ENCODE assay signal across 22 cellular contexts in the genomic region with DNA sequence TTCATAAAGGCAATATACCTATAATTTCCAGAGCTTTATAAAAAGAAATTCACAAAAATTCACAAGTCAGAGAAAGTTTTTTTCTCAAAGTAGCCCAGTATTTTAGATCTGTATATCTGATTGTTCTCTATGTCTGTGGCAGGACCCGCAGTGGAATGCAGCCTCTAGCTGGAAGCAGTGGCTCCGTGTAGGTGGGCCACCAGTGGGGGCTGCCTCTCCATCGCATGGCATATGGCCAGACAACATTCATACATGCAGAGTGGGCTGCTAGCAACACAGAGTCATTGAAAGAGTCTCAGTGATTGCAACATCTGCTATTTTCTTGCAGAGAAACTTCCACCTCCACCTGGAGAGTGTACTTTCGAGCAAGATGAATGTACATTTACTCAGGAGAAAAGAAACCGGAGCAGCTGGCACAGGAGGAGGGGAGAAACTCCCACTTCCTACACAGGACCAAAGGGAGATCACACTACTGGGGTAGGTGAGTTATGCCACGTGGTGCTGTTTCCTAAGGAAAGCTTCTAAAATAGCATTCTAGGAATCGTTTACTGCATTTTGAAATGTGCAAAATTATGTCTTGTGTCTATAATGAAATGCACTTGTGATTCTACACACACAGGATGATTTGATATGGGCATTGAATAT.
A peak's percentile ranks its signal among the peaks of the same experiment; 100 is the strongest.
DNase-seq lines count a peak whose midpoint lies in the region; ATAC-seq and TF ChIP-seq lines count a peak whose summit lies in the region.
"Had no signal": no experiment of that assay in that cellular context is flagged by ENCODE, and none has a peak within 500 bp of the region (broad histone marks: within the 10 kb centered on the region; RNA-seq: fewer than 3 reads in every experiment).

No MANE protein-coding gene starts in this region.

- H3K9me3 Mint-ChIP-seq in mesothelial cell of epicardium (no peaks in the 10 kb centered on the region), type B pancreatic cell (no peaks in the 10 kb centered on the region)

- H3K27me3 Mint-ChIP-seq in mesothelial cell of epicardium (ENCODE audit: low read depth) (no peaks in the 10 kb centered on the region), type B pancreatic cell (no peaks in the 10 kb centered on the region)
- H3K27me3 Mint-ChIP-seq: T-helper 17 cell had no signal

- H3K4me3 Mint-ChIP-seq in mesothelial cell of epicardium, result no peak overlapping the region
- no peak overlapping the region for H3K4me3 Mint-ChIP-seq in type B pancreatic cell
- H3K4me3 Mint-ChIP-seq: CD4-positive, CD25-positive, alpha-beta regulatory T cell; T-helper 17 cell had no signal

- ATAC-seq in GM21786 (IDR thresholded peaks at IDR 0.05; ENCODE audit: unreplicated experiment), result no peak
- no peak for ATAC-seq in Right ventricle myocardium superior (ENCODE audit: poor library complexity)
- ATAC-seq: T-helper 17 cell had no signal

- peak overlapping the region; percentile 33 for H3K27ac Mint-ChIP-seq in mesothelial cell of epicardium
- peak overlapping the region; percentile 33 for H3K27ac Mint-ChIP-seq in type B pancreatic cell
- H3K27ac Mint-ChIP-seq: CD4-positive, CD25-positive, alpha-beta regulatory T cell; T-helper 17 cell had no signal

- TF ChIP-seq CTCF in mesothelial cell of epicardium (IDR thresholded peaks at IDR 0.05; ENCODE audit: unreplicated experiment) (no peak), type B pancreatic cell (conservative IDR thresholded peaks at IDR 0.05) (no peak)

- DNase-seq in NCI-H82 (lab: John Stamatoyannopoulos, UW) (peak; percentile 19), NCI-H82 treated with DMSO at 0.1 percent for 48 hours (lab: John Stamatoyannopoulos, UW; ENCODE audit: unreplicated experiment) (no peak), NCI-H69 (lab: John Stamatoyannopoulos, UW) (peak; percentile 71), mesothelial cell of epicardium (ENCODE audit: low spot score in 2 of 2, unreplicated experiment in 2 of 2) (peak in 1 of 2 experiments; percentile 48), type B pancreatic cell (ENCODE audit: extremely low spot score, unreplicated experiment) (no peak), iPS-NIHi11 (ENCODE audit: low spot score) (no peak), Right ventricle myocardium superior (no peak)
- DNase-seq: CD4-positive, CD25-positive, alpha-beta regulatory T cell; GDM1; NCI-H1092; NCI-H1417 treated with DMSO at 0.1 percent for 48 hours; NCI-H187 treated with DMSO at 0.1 percent for 48 hours; NCI-H2107; NCI-H226; NCI-H510A; NCI-H774; Peyer's patch; SIG-M5; SK-N-SH; SW 1271; T-helper 17 cell had no signal

- H3K4me1 Mint-ChIP-seq in mesothelial cell of epicardium, result peaks cover 20% of the 10 kb centered on the region
- H3K4me1 Mint-ChIP-seq in type B pancreatic cell (ENCODE audit: unreplicated experiment), result peaks cover 18% of the 10 kb centered on the region
- H3K4me1 Mint-ChIP-seq: CD4-positive, CD25-positive, alpha-beta regulatory T cell; T-helper 17 cell had no signal

- no peaks in the 10 kb centered on the region for H3K36me3 Mint-ChIP-seq in mesothelial cell of epicardium
- peaks cover 3% of the 10 kb centered on the region for H3K36me3 Mint-ChIP-seq in type B pancreatic cell
- H3K36me3 Mint-ChIP-seq: CD4-positive, CD25-positive, alpha-beta regulatory T cell had no signal

- intact Hi-C loops in Right ventricle myocardium superior (cut with DNase I), result no loop called here

Comparison
In these comparisons a context has a peak if more than half of its experiments do, and no peak if none do; other contexts are left out.
1. DNase-seq: peak in NCI-H82 (single experiment) and NCI-H69 (single experiment); none in NCI-H82 treated with DMSO at 0.1 percent for 48 hours (single experiment), type B pancreatic cell (single experiment), iPS-NIHi11 (single experiment) and Right ventricle myocardium superior (single experiment).